ENCODE assay signal across 15 cellular contexts in the genomic region with DNA sequence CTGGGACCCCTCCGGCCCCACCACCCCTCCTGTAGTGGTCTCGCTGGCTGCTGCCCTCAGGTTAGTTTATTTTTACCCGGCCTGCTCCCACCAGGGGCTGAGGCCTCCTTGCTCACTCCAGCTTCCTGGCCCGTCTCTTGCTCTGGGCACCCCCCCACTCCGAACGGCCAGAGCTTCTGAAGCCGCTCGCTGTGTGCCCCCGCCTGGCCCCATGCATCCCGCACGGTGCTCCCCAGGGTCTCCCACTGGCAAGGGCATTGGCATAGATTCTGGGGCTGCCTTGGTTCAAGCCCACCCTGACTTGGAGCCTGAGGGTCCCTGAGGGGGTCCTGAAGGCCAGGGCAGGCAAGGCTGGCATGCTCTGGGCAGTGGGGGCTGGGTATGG.
A peak's percentile ranks its signal among the peaks of the same experiment; 100 is the strongest.
DNase-seq lines count a peak whose midpoint lies in the region; ATAC-seq and TF ChIP-seq lines count a peak whose summit lies in the region.
"Had no signal": no experiment of that assay in that cellular context is flagged by ENCODE, and none has a peak within 500 bp of the region (broad histone marks: within the 10 kb centered on the region; RNA-seq: fewer than 3 reads in every experiment).

No MANE protein-coding gene starts in this region.

- no peak for TF ChIP-seq CTCF in WTC11 (IDR thresholded peaks at IDR 0.05)
- peak in 1 of 4 donors; percentile 2 for TF ChIP-seq CTCF in right lobe of liver (IDR thresholded peaks at IDR 0.05)
- no peak for TF ChIP-seq CTCF in stomach (IDR thresholded peaks at IDR 0.05)

- peaks cover 0 to 73% (median 30%) of the 10 kb centered on the region in 4 donors for H3K4me1 ChIP-seq in right lobe of liver
- H3K4me1 ChIP-seq in stomach: peaks cover 46 to 99% (median 66%) of the 10 kb centered on the region in 4 donors

- intact Hi-C loops in right lobe of liver (cut with DNase I): no loop called here
- intact Hi-C loops in stomach (cut with DNase I; ENCODE audit: low total_unique reads): no loop called here

- ATAC-seq in WTC11: no peak
- ATAC-seq in right lobe of liver: no peak
- no peak for ATAC-seq in HG03432 (IDR thresholded peaks at IDR 0.05; ENCODE audit: unreplicated experiment)
- ATAC-seq: esophagus mucosa, psoas muscle had no signal

- H3K4me3 ChIP-seq in right lobe of liver: no peak overlapping the region
- H3K4me3 ChIP-seq in stomach: no peak overlapping the region
- H3K4me3 ChIP-seq: MG63, psoas muscle had no signal

- no peak for TF ChIP-seq EP300 in stomach (IDR thresholded peaks at IDR 0.05)

- DNase-seq in activated T-cell treated with anti-CD3 and anti-CD28 coated beads, Interleukin-2, amount 50 U/mL, for 1 hour: peak; percentile 16
- DNase-seq in activated T-cell treated with anti-CD3 and anti-CD28 coated beads for 4 hours: no peak
- DNase-seq in WTC11 (ENCODE audit: low spot score): peak; percentile 9
- peak in 1 of 3 donors; percentile 56 for DNase-seq in right lobe of liver
- peak; percentile 17 for DNase-seq in stomach
- no peak for DNase-seq in dermis blood vessel endothelial cell
- DNase-seq in iPS-NIHi7 (ENCODE audit: extremely low spot score): no peak
- DNase-seq: cortex of kidney, MG63, NCI-H2029, NCI-H748 treated with DMSO at 0.1 percent for 48 hours, psoas muscle, substantia nigra had no signal

- H3K27me3 Mint-ChIP-seq in WTC11 (ENCODE audit: low read depth): no peaks in the 10 kb centered on the region

- H3K9me3 Mint-ChIP-seq in WTC11: no peaks in the 10 kb centered on the region

- no peak overlapping the region for H3K27ac Mint-ChIP-seq in WTC11

- H3K27ac ChIP-seq in right lobe of liver: peak overlapping the region; percentile 41 to 95 (median 78)
- peak overlapping the region in 2 of 5 donors; percentile 46 to 95 for H3K27ac ChIP-seq in stomach
- H3K27ac ChIP-seq: psoas muscle had no signal

- CTCF ChIA-PET in WTC11 (lab: Charles Lee): interaction anchor here (1.5 kb wide), 1 partner anchor 174 kb away, joined by 5 read pairs; no protein-coding TSS in a partner anchor

- H3K36me3 ChIP-seq in right lobe of liver (no peaks in the 10 kb centered on the region), stomach (peaks cover 0 to 10% (median 0%) of the 10 kb centered on the region in 4 donors)

- TF ChIP-seq POLR2A in right lobe of liver (IDR thresholded peaks at IDR 0.05) (no peak), stomach (IDR thresholded peaks at IDR 0.05) (no peak)

- no peaks in the 10 kb centered on the region; the same call in 1 of the 2 replicates for H3K36me3 Mint-ChIP-seq in WTC11

- peaks cover 39% of the 10 kb centered on the region for H3K4me1 Mint-ChIP-seq in WTC11

- 75% methylated on average over 7 of the region's 11 CpGs for WGBS in right lobe of liver (ENCODE audit: insufficient coverage, low coverage, low lambda C conversion rate, missing lambda C conversion rate)
- 85 to 93% (median 91%) methylated on average over 11 of the region's 11 CpGs for whole genome bisulfite sequencing in stomach, 5 donors

- no peaks in the 10 kb centered on the region for H3K9me3 ChIP-seq in right lobe of liver
- no peaks in the 10 kb centered on the region for H3K9me3 ChIP-seq in stomach
- H3K9me3 ChIP-seq: MG63, psoas muscle had no signal

- H3K4me3 Mint-ChIP-seq in WTC11: no peak overlapping the region

- POLR2A ChIA-PET in WTC11 (lab: Charles Lee): no interaction called here

- H3K27me3 ChIP-seq in right lobe of liver (no peaks in the 10 kb centered on the region), stomach (no peaks in the 10 kb centered on the region)
- H3K27me3 ChIP-seq: MG63 had no signal

TF ChIP-seq in WTC11, 78 proteins besides CTCF, POLR2A, EP300 and RAD21 (continues in another document):
- TF ChIP-seq, protein P1, sequence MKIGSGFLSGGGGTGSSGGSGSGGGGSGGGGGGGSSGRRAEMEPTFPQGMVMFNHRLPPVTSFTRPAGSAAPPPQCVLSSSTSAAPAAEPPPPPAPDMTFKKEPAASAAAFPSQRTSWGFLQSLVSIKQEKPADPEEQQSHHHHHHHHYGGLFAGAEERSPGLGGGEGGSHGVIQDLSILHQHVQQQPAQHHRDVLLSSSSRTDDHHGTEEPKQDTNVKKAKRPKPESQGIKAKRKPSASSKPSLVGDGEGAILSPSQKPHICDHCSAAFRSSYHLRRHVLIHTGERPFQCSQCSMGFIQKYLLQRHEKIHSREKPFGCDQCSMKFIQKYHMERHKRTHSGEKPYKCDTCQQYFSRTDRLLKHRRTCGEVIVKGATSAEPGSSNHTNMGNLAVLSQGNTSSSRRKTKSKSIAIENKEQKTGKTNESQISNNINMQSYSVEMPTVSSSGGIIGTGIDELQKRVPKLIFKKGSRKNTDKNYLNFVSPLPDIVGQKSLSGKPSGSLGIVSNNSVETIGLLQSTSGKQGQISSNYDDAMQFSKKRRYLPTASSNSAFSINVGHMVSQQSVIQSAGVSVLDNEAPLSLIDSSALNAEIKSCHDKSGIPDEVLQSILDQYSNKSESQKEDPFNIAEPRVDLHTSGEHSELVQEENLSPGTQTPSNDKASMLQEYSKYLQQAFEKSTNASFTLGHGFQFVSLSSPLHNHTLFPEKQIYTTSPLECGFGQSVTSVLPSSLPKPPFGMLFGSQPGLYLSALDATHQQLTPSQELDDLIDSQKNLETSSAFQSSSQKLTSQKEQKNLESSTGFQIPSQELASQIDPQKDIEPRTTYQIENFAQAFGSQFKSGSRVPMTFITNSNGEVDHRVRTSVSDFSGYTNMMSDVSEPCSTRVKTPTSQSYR (CRISPR knock-in tag; IDR thresholded peaks at IDR 0.05): no peak
- TF ChIP-seq, protein P2, sequence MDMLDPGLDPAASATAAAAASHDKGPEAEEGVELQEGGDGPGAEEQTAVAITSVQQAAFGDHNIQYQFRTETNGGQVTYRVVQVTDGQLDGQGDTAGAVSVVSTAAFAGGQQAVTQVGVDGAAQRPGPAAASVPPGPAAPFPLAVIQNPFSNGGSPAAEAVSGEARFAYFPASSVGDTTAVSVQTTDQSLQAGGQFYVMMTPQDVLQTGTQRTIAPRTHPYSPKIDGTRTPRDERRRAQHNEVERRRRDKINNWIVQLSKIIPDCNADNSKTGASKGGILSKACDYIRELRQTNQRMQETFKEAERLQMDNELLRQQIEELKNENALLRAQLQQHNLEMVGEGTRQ (CRISPR knock-in tag; IDR thresholded peaks at IDR 0.05): no peak
- TF ChIP-seq, protein P3, sequence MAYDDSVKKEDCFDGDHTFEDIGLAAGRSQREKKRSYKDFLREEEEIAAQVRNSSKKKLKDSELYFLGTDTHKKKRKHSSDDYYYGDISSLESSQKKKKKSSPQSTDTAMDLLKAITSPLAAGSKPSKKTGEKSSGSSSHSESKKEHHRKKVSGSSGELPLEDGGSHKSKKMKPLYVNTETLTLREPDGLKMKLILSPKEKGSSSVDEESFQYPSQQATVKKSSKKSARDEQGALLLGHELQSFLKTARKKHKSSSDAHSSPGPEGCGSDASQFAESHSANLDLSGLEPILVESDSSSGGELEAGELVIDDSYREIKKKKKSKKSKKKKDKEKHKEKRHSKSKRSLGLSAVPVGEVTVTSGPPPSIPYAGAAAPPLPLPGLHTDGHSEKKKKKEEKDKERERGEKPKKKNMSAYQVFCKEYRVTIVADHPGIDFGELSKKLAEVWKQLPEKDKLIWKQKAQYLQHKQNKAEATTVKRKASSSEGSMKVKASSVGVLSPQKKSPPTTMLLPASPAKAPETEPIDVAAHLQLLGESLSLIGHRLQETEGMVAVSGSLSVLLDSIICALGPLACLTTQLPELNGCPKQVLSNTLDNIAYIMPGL (CRISPR knock-in tag; IDR thresholded peaks at IDR 0.05): no peak
- TF ChIP-seq, protein P4, sequence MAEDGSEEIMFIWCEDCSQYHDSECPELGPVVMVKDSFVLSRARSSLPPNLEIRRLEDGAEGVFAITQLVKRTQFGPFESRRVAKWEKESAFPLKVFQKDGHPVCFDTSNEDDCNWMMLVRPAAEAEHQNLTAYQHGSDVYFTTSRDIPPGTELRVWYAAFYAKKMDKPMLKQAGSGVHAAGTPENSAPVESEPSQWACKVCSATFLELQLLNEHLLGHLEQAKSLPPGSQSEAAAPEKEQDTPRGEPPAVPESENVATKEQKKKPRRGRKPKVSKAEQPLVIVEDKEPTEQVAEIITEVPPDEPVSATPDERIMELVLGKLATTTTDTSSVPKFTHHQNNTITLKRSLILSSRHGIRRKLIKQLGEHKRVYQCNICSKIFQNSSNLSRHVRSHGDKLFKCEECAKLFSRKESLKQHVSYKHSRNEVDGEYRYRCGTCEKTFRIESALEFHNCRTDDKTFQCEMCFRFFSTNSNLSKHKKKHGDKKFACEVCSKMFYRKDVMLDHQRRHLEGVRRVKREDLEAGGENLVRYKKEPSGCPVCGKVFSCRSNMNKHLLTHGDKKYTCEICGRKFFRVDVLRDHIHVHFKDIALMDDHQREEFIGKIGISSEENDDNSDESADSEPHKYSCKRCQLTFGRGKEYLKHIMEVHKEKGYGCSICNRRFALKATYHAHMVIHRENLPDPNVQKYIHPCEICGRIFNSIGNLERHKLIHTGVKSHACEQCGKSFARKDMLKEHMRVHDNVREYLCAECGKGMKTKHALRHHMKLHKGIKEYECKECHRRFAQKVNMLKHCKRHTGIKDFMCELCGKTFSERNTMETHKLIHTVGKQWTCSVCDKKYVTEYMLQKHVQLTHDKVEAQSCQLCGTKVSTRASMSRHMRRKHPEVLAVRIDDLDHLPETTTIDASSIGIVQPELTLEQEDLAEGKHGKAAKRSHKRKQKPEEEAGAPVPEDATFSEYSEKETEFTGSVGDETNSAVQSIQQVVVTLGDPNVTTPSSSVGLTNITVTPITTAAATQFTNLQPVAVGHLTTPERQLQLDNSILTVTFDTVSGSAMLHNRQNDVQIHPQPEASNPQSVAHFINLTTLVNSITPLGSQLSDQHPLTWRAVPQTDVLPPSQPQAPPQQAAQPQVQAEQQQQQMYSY (CRISPR knock-in tag; IDR thresholded peaks at IDR 0.05): no peak
- no peak for TF ChIP-seq FOXP1 (CRISPR knock-in tag; IDR thresholded peaks at IDR 0.05; ENCODE audit: borderline replicate concordance)
- no peak for TF ChIP-seq FOXJ3 (CRISPR knock-in tag; IDR thresholded peaks at IDR 0.05; ENCODE audit: borderline replicate concordance)
- TF ChIP-seq, protein P5, sequence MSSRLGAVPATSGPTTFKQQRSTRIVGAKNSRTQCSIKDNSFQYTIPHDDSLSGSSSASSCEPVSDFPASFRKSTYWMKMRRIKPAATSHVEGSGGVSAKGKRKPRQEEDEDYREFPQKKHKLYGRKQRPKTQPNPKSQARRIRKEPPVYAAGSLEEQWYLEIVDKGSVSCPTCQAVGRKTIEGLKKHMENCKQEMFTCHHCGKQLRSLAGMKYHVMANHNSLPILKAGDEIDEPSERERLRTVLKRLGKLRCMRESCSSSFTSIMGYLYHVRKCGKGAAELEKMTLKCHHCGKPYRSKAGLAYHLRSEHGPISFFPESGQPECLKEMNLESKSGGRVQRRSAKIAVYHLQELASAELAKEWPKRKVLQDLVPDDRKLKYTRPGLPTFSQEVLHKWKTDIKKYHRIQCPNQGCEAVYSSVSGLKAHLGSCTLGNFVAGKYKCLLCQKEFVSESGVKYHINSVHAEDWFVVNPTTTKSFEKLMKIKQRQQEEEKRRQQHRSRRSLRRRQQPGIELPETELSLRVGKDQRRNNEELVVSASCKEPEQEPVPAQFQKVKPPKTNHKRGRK (CRISPR knock-in tag; IDR thresholded peaks at IDR 0.05; ENCODE audit: borderline replicate concordance): no peak

Comparison
In these comparisons a context has a peak if more than half of its experiments do, and no peak if none do; other contexts are left out.
1. DNase-seq: peak in activated T-cell treated with anti-CD3 and anti-CD28 coated beads, Interleukin-2, amount 50 U/mL, for 1 hour (single experiment), WTC11 (single experiment) and stomach (single experiment); none in activated T-cell treated with anti-CD3 and anti-CD28 coated beads for 4 hours (single experiment), dermis blood vessel endothelial cell (single experiment) and iPS-NIHi7 (single experiment).